ENCODE assay signal across 2 cellular contexts in the genomic region with DNA sequence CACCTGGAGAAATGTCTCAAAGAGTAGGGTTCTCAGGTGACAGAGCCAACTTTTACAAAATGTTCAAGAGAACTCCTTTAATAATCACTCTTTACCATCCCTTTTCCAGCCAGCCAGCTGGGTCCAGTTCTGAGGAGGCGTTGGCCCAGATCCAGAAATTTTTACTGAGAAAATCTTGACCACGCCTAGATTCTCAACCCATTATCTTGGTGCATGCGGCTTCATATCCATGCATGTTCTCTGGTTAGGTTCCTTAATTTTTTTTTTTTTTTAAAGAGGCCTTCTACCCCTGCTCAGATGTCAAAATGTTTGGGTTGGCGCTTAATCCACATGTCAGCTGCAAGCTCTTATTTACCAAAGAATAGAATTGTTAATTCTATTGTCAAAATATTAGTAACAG.
TF ChIP-seq lines count a peak whose summit lies in the region.

No MANE protein-coding gene starts in this region.

TF ChIP-seq in GM23338, 12 proteins besides CTCF, POLR2A, EP300 and RAD21 (continues in another document):
- no peak for TF ChIP-seq JUNB (IDR thresholded peaks at IDR 0.05; ENCODE audit: unreplicated experiment)
- no peak for TF ChIP-seq STAT1 (IDR thresholded peaks at IDR 0.05; ENCODE audit: unreplicated experiment)
- no peak for TF ChIP-seq POLR2AphosphoS5 (IDR thresholded peaks at IDR 0.05; ENCODE audit: low read depth)
- TF ChIP-seq EZH2 (IDR thresholded peaks at IDR 0.05; ENCODE audit: low read depth, unreplicated experiment), result no peak
- TF ChIP-seq EZH2phosphoT487 (IDR thresholded peaks at IDR 0.05; ENCODE audit: unreplicated experiment), result no peak
- TF ChIP-seq ETS1 (IDR thresholded peaks at IDR 0.05), result no peak
- no peak for TF ChIP-seq REST (IDR thresholded peaks at IDR 0.05; ENCODE audit: unreplicated experiment)
- TF ChIP-seq ZNF114 (CRISPR knock-in tag; IDR thresholded peaks at IDR 0.05), result no peak
- no peak for TF ChIP-seq ZNF462 (CRISPR knock-in tag; IDR thresholded peaks at IDR 0.05)
- no peak for TF ChIP-seq NANOG (IDR thresholded peaks at IDR 0.05; ENCODE audit: borderline replicate concordance)

TF ChIP-seq in K562, 482 proteins besides CTCF, POLR2A, EP300 and RAD21:
- TF ChIP-seq ZNF780A (CRISPR knock-in tag; IDR thresholded peaks at IDR 0.05) (no peak), ZSCAN29 (IDR thresholded peaks at IDR 0.05) (no peak), TEAD4 (IDR thresholded peaks at IDR 0.05; ENCODE audit: low read length) (peak; percentile 31; the same call in 1 of the 2 replicates), TEAD4 (CRISPR knock-in tag; IDR thresholded peaks at IDR 0.05; ENCODE audit: borderline replicate concordance) (no peak), ZNF699 (CRISPR knock-in tag; IDR thresholded peaks at IDR 0.05; ENCODE audit: insufficient replicate concordance) (no peak), HDAC8 (tag; IDR thresholded peaks at IDR 0.05) (no peak), ZBTB43 (CRISPR knock-in tag; IDR thresholded peaks at IDR 0.05) (no peak), ZNF583 (CRISPR knock-in tag; IDR thresholded peaks at IDR 0.05) (no peak), ILF3 (IDR thresholded peaks at IDR 0.05; ENCODE audit: borderline replicate concordance) (no peak), HDAC3 (IDR thresholded peaks at IDR 0.05; ENCODE audit: borderline replicate concordance, partially characterized antibody) (no peak), RCOR1 (IDR thresholded peaks at IDR 0.05; ENCODE audit: borderline replicate concordance in 1 of 2, low read depth in 2 of 2, low read length in 2 of 2) (peak in 1 of 2 experiments; percentile 43; a peak in 1 of 4 replicates), LARP7 (IDR thresholded peaks at IDR 0.05) (no peak), ESRRA (IDR thresholded peaks at IDR 0.05; ENCODE audit: borderline replicate concordance, low read depth) (no peak), CBFA2T3 (IDR thresholded peaks at IDR 0.05) (0 out of 2 replicates have a peak, but pooled peaks have one; percentile 41), ARID1B (IDR thresholded peaks at IDR 0.05) (peak; percentile 30; the same call in 1 of the 2 replicates), ZNF384 (IDR thresholded peaks at IDR 0.05; ENCODE audit: low read depth, low read length) (peak; percentile 84), KDM1A (IDR thresholded peaks at IDR 0.05) (no peak), BHLHE40 (IDR thresholded peaks at IDR 0.05; ENCODE audit: low read length) (no peak), CC2D1A (IDR thresholded peaks at IDR 0.05) (no peak), NFIC (IDR thresholded peaks at IDR 0.05) (peak; percentile 91), NR2F6 (CRISPR knock-in tag; IDR thresholded peaks at IDR 0.05) (no peak), ETV6 (IDR thresholded peaks at IDR 0.05; ENCODE audit: borderline replicate concordance in 1 of 2, low read depth in 2 of 2, low read length in 1 of 2) (no peak), ETV6 (CRISPR knock-in tag; IDR thresholded peaks at IDR 0.05; ENCODE audit: borderline replicate concordance) (no peak), HLTF (IDR thresholded peaks at IDR 0.05) (no peak), FOXJ2 (tag; IDR thresholded peaks at IDR 0.05) (no peak)
- TF ChIP-seq, protein P1, sequence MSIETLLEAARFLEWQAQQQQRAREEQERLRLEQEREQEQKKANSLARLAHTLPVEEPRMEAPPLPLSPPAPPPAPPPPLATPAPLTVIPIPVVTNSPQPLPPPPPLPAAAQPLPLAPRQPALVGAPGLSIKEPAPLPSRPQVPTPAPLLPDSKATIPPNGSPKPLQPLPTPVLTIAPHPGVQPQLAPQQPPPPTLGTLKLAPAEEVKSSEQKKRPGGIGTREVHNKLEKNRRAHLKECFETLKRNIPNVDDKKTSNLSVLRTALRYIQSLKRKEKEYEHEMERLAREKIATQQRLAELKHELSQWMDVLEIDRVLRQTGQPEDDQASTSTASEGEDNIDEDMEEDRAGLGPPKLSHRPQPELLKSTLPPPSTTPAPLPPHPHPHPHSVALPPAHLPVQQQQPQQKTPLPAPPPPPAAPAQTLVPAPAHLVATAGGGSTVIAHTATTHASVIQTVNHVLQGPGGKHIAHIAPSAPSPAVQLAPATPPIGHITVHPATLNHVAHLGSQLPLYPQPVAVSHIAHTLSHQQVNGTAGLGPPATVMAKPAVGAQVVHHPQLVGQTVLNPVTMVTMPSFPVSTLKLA (conservative IDR thresholded peaks at IDR 0.05), result peak in 1 of 2 experiments; percentile 39; a peak in 1 of 4 replicates
- TF ChIP-seq, protein P2, sequence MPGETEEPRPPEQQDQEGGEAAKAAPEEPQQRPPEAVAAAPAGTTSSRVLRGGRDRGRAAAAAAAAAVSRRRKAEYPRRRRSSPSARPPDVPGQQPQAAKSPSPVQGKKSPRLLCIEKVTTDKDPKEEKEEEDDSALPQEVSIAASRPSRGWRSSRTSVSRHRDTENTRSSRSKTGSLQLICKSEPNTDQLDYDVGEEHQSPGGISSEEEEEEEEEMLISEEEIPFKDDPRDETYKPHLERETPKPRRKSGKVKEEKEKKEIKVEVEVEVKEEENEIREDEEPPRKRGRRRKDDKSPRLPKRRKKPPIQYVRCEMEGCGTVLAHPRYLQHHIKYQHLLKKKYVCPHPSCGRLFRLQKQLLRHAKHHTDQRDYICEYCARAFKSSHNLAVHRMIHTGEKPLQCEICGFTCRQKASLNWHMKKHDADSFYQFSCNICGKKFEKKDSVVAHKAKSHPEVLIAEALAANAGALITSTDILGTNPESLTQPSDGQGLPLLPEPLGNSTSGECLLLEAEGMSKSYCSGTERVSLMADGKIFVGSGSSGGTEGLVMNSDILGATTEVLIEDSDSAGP (CRISPR knock-in tag; IDR thresholded peaks at IDR 0.05), result no peak
